Comparison of ENCODE assay signal across 1 cellular context in genomic region chr19:39480337-39481228, GRCh38.
A peak's percentile ranks its signal among the peaks of the same experiment; 100 is the strongest.
TF ChIP-seq lines count a peak whose summit lies in the region.

Gene TIMM50, plus strand, starts transcription at chr19:39480838. Its CDS starts 16 bp downstream, at chr19:39480854.

TF ChIP-seq in K562, 482 proteins besides CTCF, POLR2A, EP300 and RAD21 (continued from another document and continues in another):
- no peak for TF ChIP-seq IRF1 (CRISPR knock-in tag; IDR thresholded peaks at IDR 0.05; ENCODE audit: borderline replicate concordance)
- TF ChIP-seq CREBBP (IDR thresholded peaks at IDR 0.05; ENCODE audit: low read depth, low read length): no peak
- peak; percentile 98 for TF ChIP-seq C11orf30 (IDR thresholded peaks at IDR 0.05; ENCODE audit: low read depth)
- TF ChIP-seq SP2 (IDR thresholded peaks at IDR 0.05; ENCODE audit: extremely low read depth, low read depth, low read length, poor library complexity, severe bottlenecking): peak; percentile 42
- no peak for TF ChIP-seq SNAPC5 (CRISPR knock-in tag; IDR thresholded peaks at IDR 0.05)
- no peak for TF ChIP-seq ZBTB1 (CRISPR knock-in tag; IDR thresholded peaks at IDR 0.05; ENCODE audit: borderline replicate concordance, low read depth)
- peak; percentile 77 for TF ChIP-seq FIP1L1 (IDR thresholded peaks at IDR 0.05; ENCODE audit: low read depth, low read length, poor library complexity, severe bottlenecking)
- TF ChIP-seq ZBTB17 (CRISPR knock-in tag; IDR thresholded peaks at IDR 0.05): no peak
- no peak; the same call in 1 of the 2 replicates for TF ChIP-seq NR1H2 (CRISPR knock-in tag; IDR thresholded peaks at IDR 0.05)
- peak; percentile 73 for TF ChIP-seq GABPB1 (CRISPR knock-in tag; IDR thresholded peaks at IDR 0.05)
- TF ChIP-seq CGGBP1 (CRISPR knock-in tag; IDR thresholded peaks at IDR 0.05): no peak
- no peak for TF ChIP-seq ZNF146 (CRISPR knock-in tag; IDR thresholded peaks at IDR 0.05; ENCODE audit: unreplicated experiment)
- TF ChIP-seq MYC (IDR thresholded peaks at IDR 0.05; ENCODE audit: low read depth, low read length): peak; percentile 92
- peak; percentile 31; the same call in 1 of the 2 replicates for TF ChIP-seq MYC (CRISPR knock-in tag; IDR thresholded peaks at IDR 0.05; ENCODE audit: borderline replicate concordance, low read depth)
- TF ChIP-seq ZNF282 (CRISPR knock-in tag; IDR thresholded peaks at IDR 0.05): no peak
- no peak for TF ChIP-seq USF2 (CRISPR knock-in tag; IDR thresholded peaks at IDR 0.05)
- no peak for TF ChIP-seq CBFB (CRISPR knock-in tag; IDR thresholded peaks at IDR 0.05)
- no peak for TF ChIP-seq ZBED1 (IDR thresholded peaks at IDR 0.05)
- TF ChIP-seq TFE3 (CRISPR knock-in tag; IDR thresholded peaks at IDR 0.05): peak; percentile 32; the same call in 1 of the 2 replicates
- TF ChIP-seq TRIM25 (IDR thresholded peaks at IDR 0.05; ENCODE audit: borderline replicate concordance): no peak
- no peak for TF ChIP-seq PTBP1 (IDR thresholded peaks at IDR 0.05; ENCODE audit: low read depth, low read length)
- TF ChIP-seq TRIM24 (IDR thresholded peaks at IDR 0.05): no peak
- TF ChIP-seq LCOR (CRISPR knock-in tag; IDR thresholded peaks at IDR 0.05): peak; percentile 67; the same call in 1 of the 2 replicates
- TF ChIP-seq BRCA1 (IDR thresholded peaks at IDR 0.05): no peak
- no peak for TF ChIP-seq BRCA1 (CRISPR knock-in tag; IDR thresholded peaks at IDR 0.05)
- peak; percentile 52 for TF ChIP-seq KDM5B (IDR thresholded peaks at IDR 0.05; ENCODE audit: insufficient replicate concordance, low read depth, low read length)
- no peak for TF ChIP-seq IRF2 (CRISPR knock-in tag; IDR thresholded peaks at IDR 0.05)
- no peak for TF ChIP-seq FOXM1 (IDR thresholded peaks at IDR 0.05; ENCODE audit: low read depth)
- no peak for TF ChIP-seq FOXM1 (CRISPR knock-in tag; IDR thresholded peaks at IDR 0.05; ENCODE audit: low read depth)
- TF ChIP-seq ZC3H8 (IDR thresholded peaks at IDR 0.05): no peak
- TF ChIP-seq ZNF695 (CRISPR knock-in tag; IDR thresholded peaks at IDR 0.05): no peak
- peak; percentile 52 to 80 for TF ChIP-seq E2F6 (IDR thresholded peaks at IDR 0.05; ENCODE audit: borderline replicate concordance in 1 of 2, extremely low read depth in 1 of 2, insufficient read depth in 1 of 2, insufficient read length in 1 of 2, low read depth in 1 of 2, low read length in 1 of 2, poor library complexity in 1 of 2, severe bottlenecking in 1 of 2)
- TF ChIP-seq FUS (optimal IDR thresholded peaks at IDR 0.05; ENCODE audit: low read depth, low read length): no peak
- no peak for TF ChIP-seq ZNF75A (CRISPR knock-in tag; IDR thresholded peaks at IDR 0.05)
- no peak for TF ChIP-seq YBX1 (IDR thresholded peaks at IDR 0.05)
- TF ChIP-seq CHCHD3 (CRISPR knock-in tag; IDR thresholded peaks at IDR 0.05): no peak
- TF ChIP-seq ZNF639 (CRISPR knock-in tag; conservative IDR thresholded peaks at IDR 0.05 in 1 of 2, IDR thresholded peaks at IDR 0.05 in 1 of 2): no peak; a peak in 1 of 4 replicates
- TF ChIP-seq ZNF224 (CRISPR knock-in tag; IDR thresholded peaks at IDR 0.05): no peak
- TF ChIP-seq ZSCAN32 (CRISPR knock-in tag; IDR thresholded peaks at IDR 0.05): no peak
- no peak for TF ChIP-seq MYBL2 (IDR thresholded peaks at IDR 0.05; ENCODE audit: low read depth)
- TF ChIP-seq MYBL2 (CRISPR knock-in tag; IDR thresholded peaks at IDR 0.05; ENCODE audit: borderline replicate concordance): no peak
- no peak for TF ChIP-seq ZNF274 (IDR thresholded peaks at IDR 0.05; ENCODE audit: borderline replicate concordance, low read depth, low read length)
- TF ChIP-seq ZNF184 (CRISPR knock-in tag; IDR thresholded peaks at IDR 0.05): no peak
- TF ChIP-seq PHF21A (IDR thresholded peaks at IDR 0.05; ENCODE audit: borderline replicate concordance, low read depth): peak; percentile 82
- no peak for TF ChIP-seq ZNF561 (CRISPR knock-in tag; conservative IDR thresholded peaks at IDR 0.05)
- TF ChIP-seq UBTF (IDR thresholded peaks at IDR 0.05; ENCODE audit: borderline replicate concordance in 1 of 2, low read depth in 2 of 2, low read length in 2 of 2): peak in 1 of 2 experiments; percentile 71; a peak in 2 of 4 replicates
- TF ChIP-seq ZNF24 (IDR thresholded peaks at IDR 0.05): peak; percentile 95
- peak; percentile 59; the same call in 1 of the 2 replicates for TF ChIP-seq FOXP1 (CRISPR knock-in tag; IDR thresholded peaks at IDR 0.05)
- no peak for TF ChIP-seq TCF7 (IDR thresholded peaks at IDR 0.05; ENCODE audit: borderline replicate concordance)
- TF ChIP-seq BRF1 (IDR thresholded peaks at IDR 0.05; ENCODE audit: borderline replicate concordance, extremely low read depth, insufficient read length): no peak
- no peak for TF ChIP-seq FOXJ3 (CRISPR knock-in tag; IDR thresholded peaks at IDR 0.05)
- no peak for TF ChIP-seq HNRNPK (IDR thresholded peaks at IDR 0.05; ENCODE audit: low read depth, low read length, poor library complexity, severe bottlenecking)
- TF ChIP-seq CREB3L1 (IDR thresholded peaks at IDR 0.05; ENCODE audit: borderline replicate concordance, low read depth): 0 out of 2 replicates have a peak, but pooled peaks have one; percentile 33
- TF ChIP-seq CBFA2T3 (IDR thresholded peaks at IDR 0.05): 0 out of 2 replicates have a peak, but pooled peaks have one; percentile 24
- TF ChIP-seq ELF4 (CRISPR knock-in tag; IDR thresholded peaks at IDR 0.05): no peak
- TF ChIP-seq NR0B1 (IDR thresholded peaks at IDR 0.05; ENCODE audit: partially characterized antibody): no peak
- TF ChIP-seq ARID3B (CRISPR knock-in tag; IDR thresholded peaks at IDR 0.05; ENCODE audit: borderline replicate concordance): no peak
